19 cellular contexts compared by ENCODE assay signal in genomic region chr10:130770018-130770630, GRCh38.
A peak's percentile ranks its signal among the peaks of the same experiment; 100 is the strongest.
DNase-seq lines count a peak whose midpoint lies in the region; ATAC-seq and TF ChIP-seq lines count a peak whose summit lies in the region.
"Had no signal": no experiment of that assay in that cellular context is flagged by ENCODE, and none has a peak within 500 bp of the region (broad histone marks: within the 10 kb centered on the region; RNA-seq: fewer than 3 reads in every experiment).

No MANE protein-coding gene starts in this region.

- ATAC-seq in stimulated activated naive CD8-positive, alpha-beta T cell treated with anti-CD3 and anti-CD28 coated beads, Interleukin-15, amount 100 ng/mL, for 72 hours = peak; percentile 39
- ATAC-seq in stimulated activated naive CD8-positive, alpha-beta T cell treated with anti-CD3 and anti-CD28 coated beads, Interleukin-15, Interleukin-2, amounts not matched to agents 100 U/mL and 50 U/mL, for 24 hours = no peak
- ATAC-seq in upper lobe of right lung = peak; percentile 21
- ATAC-seq in HG02870 (IDR thresholded peaks at IDR 0.05; ENCODE audit: unreplicated experiment) = no peak
- ATAC-seq in HG03571 (IDR thresholded peaks at IDR 0.05; ENCODE audit: unreplicated experiment) = no peak
- ATAC-seq: A549; CD8-positive, alpha-beta T cell had no signal

- no peak for TF ChIP-seq CTCF in upper lobe of right lung (IDR thresholded peaks at IDR 0.05)

- peaks cover 0 to 28% of the 10 kb centered on the region in 2 donors for H3K9me3 Mint-ChIP-seq in stimulated activated naive CD8-positive, alpha-beta T cell treated with anti-CD3 and anti-CD28 coated beads, Interleukin-15, amount 100 ng/mL, for 72 hours

- peaks cover 25% of the 10 kb centered on the region for H3K27me3 Mint-ChIP-seq in stimulated activated naive CD8-positive, alpha-beta T cell treated with anti-CD3 and anti-CD28 coated beads, Interleukin-15, amount 100 ng/mL, for 72 hours

- H3K4me3 ChIP-seq in upper lobe of right lung = no peak overlapping the region
- H3K4me3 ChIP-seq: A549 had no signal

- H3K36me3 ChIP-seq in upper lobe of right lung = no peaks in the 10 kb centered on the region
- H3K36me3 ChIP-seq: BE2C had no signal

- no peak for DNase-seq in stimulated activated naive CD8-positive, alpha-beta T cell treated with anti-CD3 and anti-CD28 coated beads, Interleukin-15, amount 100 ng/mL, for 72 hours
- DNase-seq in stimulated activated naive CD8-positive, alpha-beta T cell treated with anti-CD3 and anti-CD28 coated beads, Interleukin-15, Interleukin-2, amounts not matched to agents 100 U/mL and 50 U/mL, for 24 hours = no peak
- peak; percentile 40 for DNase-seq in islet precursor cell
- peak; percentile 62 for DNase-seq in posterior vena cava (ENCODE audit: low spot score)
- DNase-seq in upper lobe of right lung = peak; percentile 51
- no peak for DNase-seq in NCI-H1105 (lab: John Stamatoyannopoulos, UW)
- DNase-seq: BE2C; CD8-positive, alpha-beta T cell; COR-L47; DMS153; DMS79 treated with DMSO at 0.1 percent for 48 hours; GDM1; GOT3; HCEC 1CT; HFFc6 had no signal

- no peaks in the 10 kb centered on the region for H3K4me1 ChIP-seq in upper lobe of right lung
- H3K4me1 ChIP-seq: A549, BE2C had no signal

- H3K9me3 ChIP-seq in upper lobe of right lung = no peaks in the 10 kb centered on the region
- H3K9me3 ChIP-seq: A549, BE2C had no signal

- H3K27me3 ChIP-seq in upper lobe of right lung = no peaks in the 10 kb centered on the region
- H3K27me3 ChIP-seq: BE2C had no signal

- no peak overlapping the region for H3K27ac ChIP-seq in upper lobe of right lung
- H3K27ac ChIP-seq: A549, C4-2B had no signal

- no peak overlapping the region for H3K27ac Mint-ChIP-seq in stimulated activated naive CD8-positive, alpha-beta T cell treated with anti-CD3 and anti-CD28 coated beads, Interleukin-15, amount 100 ng/mL, for 72 hours
- H3K27ac Mint-ChIP-seq: CD8-positive, alpha-beta T cell; HFFc6 had no signal

- no peaks in the 10 kb centered on the region for H3K4me1 Mint-ChIP-seq in stimulated activated naive CD8-positive, alpha-beta T cell treated with anti-CD3 and anti-CD28 coated beads, Interleukin-15, amount 100 ng/mL, for 72 hours

- no peak overlapping the region for H3K4me3 Mint-ChIP-seq in stimulated activated naive CD8-positive, alpha-beta T cell treated with anti-CD3 and anti-CD28 coated beads, Interleukin-15, amount 100 ng/mL, for 72 hours
- H3K4me3 Mint-ChIP-seq: CD8-positive, alpha-beta T cell; HFFc6 had no signal

- intact Hi-C loops in posterior vena cava (cut with DNase I) = no loop called here
- intact Hi-C loops in upper lobe of right lung (cut with DNase I) = no loop called here

Comparison
In these comparisons a context has a peak if more than half of its experiments do, and no peak if none do; other contexts are left out.
1. ATAC-seq: peak in stimulated activated naive CD8-positive, alpha-beta T cell treated with anti-CD3 and anti-CD28 coated beads, Interleukin-15, amount 100 ng/mL, for 72 hours (single experiment) and upper lobe of right lung (single experiment); none in stimulated activated naive CD8-positive, alpha-beta T cell treated with anti-CD3 and anti-CD28 coated beads, Interleukin-15, Interleukin-2, amounts not matched to agents 100 U/mL and 50 U/mL, for 24 hours (single experiment), HG02870 (single experiment) and HG03571 (single experiment).
2. DNase-seq: peak in islet precursor cell (single experiment), posterior vena cava (single experiment) and upper lobe of right lung (single experiment); none in stimulated activated naive CD8-positive, alpha-beta T cell treated with anti-CD3 and anti-CD28 coated beads, Interleukin-15, amount 100 ng/mL, for 72 hours (0 of 2), stimulated activated naive CD8-positive, alpha-beta T cell treated with anti-CD3 and anti-CD28 coated beads, Interleukin-15, Interleukin-2, amounts not matched to agents 100 U/mL and 50 U/mL, for 24 hours (single experiment) and NCI-H1105 (single experiment).